19 cellular contexts compared by ENCODE assay signal in the genomic region with DNA sequence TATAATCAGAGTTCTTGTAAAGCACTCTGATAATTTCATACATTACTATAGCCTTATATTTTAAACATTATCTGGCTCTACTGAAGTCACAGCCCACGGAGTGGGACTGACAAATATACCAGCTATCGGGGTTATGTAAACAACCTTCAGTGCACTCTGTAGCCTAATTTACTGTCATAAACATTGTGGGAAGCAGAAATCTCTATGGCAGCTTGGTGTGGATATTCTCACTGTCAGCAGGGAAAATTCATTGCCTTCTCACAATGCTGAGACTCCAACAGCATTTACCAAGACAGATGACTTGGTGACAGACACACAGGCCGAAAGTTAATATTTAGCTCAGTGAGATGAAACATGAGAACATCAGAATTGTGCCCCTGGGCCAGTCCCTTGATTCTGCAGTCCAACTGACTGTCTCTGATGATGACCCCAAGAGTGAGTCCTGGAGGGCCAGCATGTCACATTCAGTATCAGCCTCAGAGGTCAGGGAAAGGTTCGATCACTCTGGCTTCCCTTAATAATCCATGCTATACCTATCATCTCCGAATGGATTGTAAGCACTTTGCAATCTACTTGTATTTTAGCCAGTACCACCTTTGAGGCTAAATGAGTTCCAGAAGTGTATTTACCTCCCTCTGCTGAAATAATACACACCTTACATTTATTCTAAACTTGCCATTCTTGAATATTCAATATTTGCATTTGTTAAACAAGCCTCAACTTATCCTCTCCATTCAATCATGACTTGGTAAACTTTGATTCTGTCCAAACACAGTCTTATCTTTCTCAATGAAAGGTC.
DNase-seq lines count a peak whose midpoint lies in the region; ATAC-seq and TF ChIP-seq lines count a peak whose summit lies in the region.
"Had no signal": no experiment of that assay in that cellular context is flagged by ENCODE, and none has a peak within 500 bp of the region (broad histone marks: within the 10 kb centered on the region; RNA-seq: fewer than 3 reads in every experiment).

No MANE protein-coding gene starts in this region.

- H3K9ac ChIP-seq in mammary epithelial cell (ENCODE audit: insufficient read depth, low read length): no peak overlapping the region

- H4K20me1 ChIP-seq in mammary epithelial cell (ENCODE audit: insufficient read depth, low read length): no peaks in the 10 kb centered on the region

- TF ChIP-seq CTCF in mammary epithelial cell (conservative IDR thresholded peaks at IDR 0.05 in 1 of 2, IDR thresholded peaks at IDR 0.05 in 1 of 2; ENCODE audit: extremely low read depth in 1 of 2, insufficient read depth in 1 of 2, low read depth in 1 of 2, low read length in 2 of 2) (no peak), breast epithelium (IDR thresholded peaks at IDR 0.05) (no peak), natural killer cell (IDR thresholded peaks at IDR 0.05) (no peak)

- H3K36me3 Mint-ChIP-seq in activated CD4-positive, alpha-beta memory T cell treated with anti-CD3 and anti-CD28 coated beads for 36 hours: no peaks in the 10 kb centered on the region
- H3K36me3 Mint-ChIP-seq in natural killer cell: no peaks in the 10 kb centered on the region
- H3K36me3 Mint-ChIP-seq: activated CD8-positive, alpha-beta memory T cell treated with anti-CD3 and anti-CD28 coated beads, Interleukin-2, amount 10 ng/mL, durations not matched to agents 7 days and 5 days had no signal

- ATAC-seq in natural killer cell: no peak
- ATAC-seq: activated CD4-positive, CD25-positive, alpha-beta regulatory T cell treated with anti-CD3 and anti-CD28 coated beads, Interleukin-2, amount 50 U/mL, for 24 hours; activated CD8-positive, alpha-beta memory T cell treated with anti-CD3 and anti-CD28 coated beads, Interleukin-2, amount 10 ng/mL, durations not matched to agents 7 days and 5 days; gastrocnemius medialis; stimulated activated naive CD8-positive, alpha-beta T cell treated with anti-CD3 and anti-CD28 coated beads, Interleukin-15, amount 100 ng/mL, for 72 hours had no signal

- CTCF ChIA-PET in mammary epithelial cell (lab: Charles Lee; ENCODE audit: low non-redundant PET): no interaction called here
- CTCF ChIA-PET in activated CD4-positive, alpha-beta memory T cell treated with anti-CD3 and anti-CD28 coated beads for 36 hours (lab: Charles Lee): no interaction called here

- no TSS peak for BruUV-seq in mammary epithelial cell (replicated peaks; lab: Mats Ljungman, UMichigan)

- H3K9me3 Mint-ChIP-seq in activated CD4-positive, alpha-beta memory T cell treated with anti-CD3 and anti-CD28 coated beads for 36 hours: no peaks in the 10 kb centered on the region
- peaks cover 4 to 7% of the 10 kb centered on the region in 2 donors for H3K9me3 Mint-ChIP-seq in natural killer cell
- H3K9me3 Mint-ChIP-seq: T-helper 2 cell treated with Interferon-gamma antibody and Interleukin-4, amounts not matched to agents 5 μg/mL and 100 μg/mL, for 36 hours had no signal

- H3K4me3 Mint-ChIP-seq in activated CD4-positive, alpha-beta memory T cell treated with anti-CD3 and anti-CD28 coated beads for 36 hours: no peak overlapping the region
- no peak overlapping the region for H3K4me3 Mint-ChIP-seq in natural killer cell
- H3K4me3 Mint-ChIP-seq: activated CD8-positive, alpha-beta memory T cell treated with anti-CD3 and anti-CD28 coated beads, Interleukin-2, amount 10 ng/mL, durations not matched to agents 7 days and 5 days; stimulated activated naive CD8-positive, alpha-beta T cell treated with anti-CD3 and anti-CD28 coated beads, Interleukin-15, amount 100 ng/mL, for 72 hours; T-helper 2 cell treated with Interferon-gamma antibody and Interleukin-4, amounts not matched to agents 5 μg/mL and 100 μg/mL, for 36 hours had no signal

- H3K36me3 ChIP-seq in mammary epithelial cell (ENCODE audit: insufficient read depth, low read length) (no peaks in the 10 kb centered on the region), breast epithelium (no peaks in the 10 kb centered on the region)
- H3K36me3 ChIP-seq: gastrocnemius medialis, spleen had no signal

- no peaks in the 10 kb centered on the region for H3K9me3 ChIP-seq in mammary epithelial cell (replicated peaks; ENCODE audit: insufficient read depth, low read length)
- no peaks in the 10 kb centered on the region for H3K9me3 ChIP-seq in breast epithelium
- H3K9me3 ChIP-seq: gastrocnemius medialis, spleen had no signal

- H3K4me1 ChIP-seq in mammary epithelial cell (ENCODE audit: insufficient read depth, low read length): peaks cover 6% of the 10 kb centered on the region
- H3K4me1 ChIP-seq in breast epithelium: no peaks in the 10 kb centered on the region
- H3K4me1 ChIP-seq: spleen had no signal

- POLR2A ChIA-PET in activated CD4-positive, alpha-beta memory T cell treated with anti-CD3 and anti-CD28 coated beads for 36 hours (lab: Charles Lee): no interaction called here

- WGBS in mammary epithelial cell (ENCODE audit: low coverage, missing lambda C conversion rate): 80% methylated on average over 5 of the region's 5 CpGs

- H3K4me3 ChIP-seq in mammary epithelial cell (replicated peaks in 1 of 3; ENCODE audit: insufficient read depth in 1 of 3, low read depth in 2 of 3, low read length in 3 of 3) (no peak overlapping the region), breast epithelium (no peak overlapping the region)
- H3K4me3 ChIP-seq: gastrocnemius medialis, spleen had no signal

- dilution Hi-C loops in mammary epithelial cell (cut with HindIII; ENCODE audit: low sequenced_read_pairs): no loop called here

- H3K27me3 ChIP-seq in mammary epithelial cell (ENCODE audit: insufficient read depth, low read length) (no peaks in the 10 kb centered on the region), breast epithelium (no peaks in the 10 kb centered on the region)

- H2AFZ ChIP-seq in mammary epithelial cell (ENCODE audit: low read depth, low read length): peak overlapping the region; percentile 41

- in situ Hi-C loops in mammary epithelial cell (cut with MboI; ENCODE audit: low sequenced_read_pairs in 2 of 2): no loop called here

- no peaks in the 10 kb centered on the region for H3K4me1 Mint-ChIP-seq in activated CD4-positive, alpha-beta memory T cell treated with anti-CD3 and anti-CD28 coated beads for 36 hours (ENCODE audit: low read depth)
- H3K4me1 Mint-ChIP-seq in natural killer cell: no peaks in the 10 kb centered on the region
- H3K4me1 Mint-ChIP-seq: activated CD8-positive, alpha-beta memory T cell treated with anti-CD3 and anti-CD28 coated beads, Interleukin-2, amount 10 ng/mL, durations not matched to agents 7 days and 5 days; stimulated activated naive CD8-positive, alpha-beta T cell treated with anti-CD3 and anti-CD28 coated beads, Interleukin-15, amount 100 ng/mL, for 72 hours had no signal

- H3K27me3 Mint-ChIP-seq in activated CD4-positive, alpha-beta memory T cell treated with anti-CD3 and anti-CD28 coated beads for 36 hours: peaks cover 15% of the 10 kb centered on the region
- H3K27me3 Mint-ChIP-seq in natural killer cell (ENCODE audit: low read depth in 2 of 2): peaks cover 0 to 4% of the 10 kb centered on the region in 2 donors

- no peak for TF ChIP-seq POLR2A in breast epithelium (IDR thresholded peaks at IDR 0.05)

- H3K27ac ChIP-seq in mammary epithelial cell (ENCODE audit: insufficient read depth, low read depth, low read length) (no peak overlapping the region), breast epithelium (no peak overlapping the region)
- H3K27ac ChIP-seq: gastrocnemius medialis, spleen had no signal

- intact Hi-C loops in mammary epithelial cell (cut with micrococcal nuclease): no loop called here
- intact Hi-C loops in breast epithelium (cut with DNase I; ENCODE audit: low total_unique reads): no loop called here
- intact Hi-C loops in activated CD4-positive, alpha-beta memory T cell treated with anti-CD3 and anti-CD28 coated beads for 36 hours (cut with micrococcal nuclease): no loop called here
- intact Hi-C loops in natural killer cell (cut with micrococcal nuclease): no loop called here

- peak; percentile 33 for DNase-seq in mammary epithelial cell
- DNase-seq in breast epithelium (ENCODE audit: low spot score in 2 of 2): no peak
- DNase-seq in NCI-H69 (lab: John Stamatoyannopoulos, UW): peak; percentile 10
- peak; percentile 86 for DNase-seq in left kidney (ENCODE audit: low read depth, low spot score)
- no peak for DNase-seq in activated CD4-positive, alpha-beta memory T cell treated with anti-CD3 and anti-CD28 coated beads for 36 hours
- no peak for DNase-seq in natural killer cell
- no peak for DNase-seq in stimulated activated CD8-positive, alpha-beta memory T cell treated with anti-CD3 and anti-CD28 coated beads, Interleukin-4, amount 100 ng/mL, for 48 hours
- DNase-seq in mesenteric fat pad (ENCODE audit: low spot score): no peak
- DNase-seq: activated CD8-positive, alpha-beta memory T cell treated with anti-CD3 and anti-CD28 coated beads, Interleukin-2, amount 10 ng/mL, durations not matched to agents 7 days and 5 days; activated effector memory CD4-positive, alpha-beta T cell treated with Interleukin-2 at 50 U/mL for 16 hours; anterior cingulate cortex; gastrocnemius medialis; GF-D8; KG1; NCI-H1436 treated with DMSO at 0.1 percent for 48 hours; spleen; stimulated activated naive CD8-positive, alpha-beta T cell treated with anti-CD3 and anti-CD28 coated beads, Interleukin-15, amount 100 ng/mL, for 72 hours had no signal

- no peaks in the 10 kb centered on the region for H3K79me2 ChIP-seq in mammary epithelial cell (ENCODE audit: insufficient read depth, low read length)

- H3K4me2 ChIP-seq in mammary epithelial cell (ENCODE audit: insufficient read depth, low read depth, low read length): peak overlapping the region; percentile 10

- no peak overlapping the region for H3K27ac Mint-ChIP-seq in activated CD4-positive, alpha-beta memory T cell treated with anti-CD3 and anti-CD28 coated beads for 36 hours
- no peak overlapping the region for H3K27ac Mint-ChIP-seq in natural killer cell
- H3K27ac Mint-ChIP-seq: activated CD8-positive, alpha-beta memory T cell treated with anti-CD3 and anti-CD28 coated beads, Interleukin-2, amount 10 ng/mL, durations not matched to agents 7 days and 5 days; T-helper 2 cell treated with Interferon-gamma antibody and Interleukin-4, amounts not matched to agents 5 μg/mL and 100 μg/mL, for 36 hours had no signal

Comparison
In these comparisons a context has a peak if more than half of its experiments do, and no peak if none do; other contexts are left out.
1. DNase-seq: peak in mammary epithelial cell (single experiment), NCI-H69 (single experiment) and left kidney (single experiment); none in breast epithelium (0 of 2), activated CD4-positive, alpha-beta memory T cell treated with anti-CD3 and anti-CD28 coated beads for 36 hours (single experiment), natural killer cell (single experiment), stimulated activated CD8-positive, alpha-beta memory T cell treated with anti-CD3 and anti-CD28 coated beads, Interleukin-4, amount 100 ng/mL, for 48 hours (single experiment) and mesenteric fat pad (single experiment).